In the genomic region with DNA sequence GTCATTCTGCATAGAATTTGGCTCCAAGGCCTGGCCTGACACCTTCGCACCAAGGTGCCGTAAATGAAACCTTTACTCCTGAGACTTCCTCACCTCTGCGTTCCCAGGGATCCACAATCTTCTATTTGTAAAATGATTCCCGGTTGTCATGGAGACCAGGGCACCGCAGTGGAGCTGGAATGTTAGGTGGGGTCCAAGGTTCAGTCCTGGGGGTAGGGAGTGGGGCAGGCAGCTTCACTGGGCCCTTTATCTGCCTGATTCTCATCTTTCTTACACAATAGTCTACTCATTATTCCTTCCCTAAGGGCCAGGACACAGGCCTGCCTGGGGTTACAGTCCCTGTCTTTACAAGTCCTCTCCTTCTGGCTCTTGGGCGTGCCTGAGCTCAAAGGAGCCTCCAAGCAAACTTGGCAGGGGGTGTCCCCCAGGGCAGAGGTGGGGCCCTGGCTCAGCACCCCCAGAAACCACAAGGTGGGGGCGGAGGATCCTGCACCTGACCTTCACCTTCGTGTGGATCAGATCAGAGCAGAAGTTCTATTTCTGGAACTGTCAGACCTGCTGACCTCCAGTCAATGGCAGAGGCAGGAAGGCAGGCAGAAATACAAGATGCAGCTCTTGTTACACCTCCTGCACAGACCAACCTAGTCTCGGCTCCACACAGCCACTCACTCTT, we compare ENCODE assay signal across 20 cellular contexts. TPM values are rescaled to one million over a fixed set of nuclear protein-coding genes. Genes with fewer than 3 reads are reported as not detected.
DNase-seq lines count a peak whose midpoint lies in the region; FAIRE-seq and TF ChIP-seq lines count a peak whose summit lies in the region.
"Had no signal": no experiment of that assay in that cellular context is flagged by ENCODE, and none has a peak within 500 bp of the region (broad histone marks: within the 10 kb centered on the region; RNA-seq: fewer than 3 reads in every experiment).

No MANE protein-coding gene starts in this region.

- no peak for TF ChIP-seq CTCF in colonic mucosa (IDR thresholded peaks at IDR 0.05)
- no peak for TF ChIP-seq CTCF in kidney (IDR thresholded peaks at IDR 0.05; ENCODE audit: borderline replicate concordance, extremely low read depth, insufficient read depth)

- peaks cover 10 to 34% (median 31%) of the 10 kb centered on the region in 10 experiments for H3K4me1 ChIP-seq in BLaER1 treated with 17β-estradiol and CSF1 and Interleukin-3, amounts not matched to agents 10 nM and 100 nM
- H3K4me1 ChIP-seq in colonic mucosa (no peaks in the 10 kb centered on the region), kidney (ENCODE audit: control insufficient read depth in 1 of 2, insufficient read depth in 1 of 2, low read depth in 1 of 2, low read length in 2 of 2) (peaks cover 9 to 13% of the 10 kb centered on the region in 2 donors)
- H3K4me1 ChIP-seq: HAP-1, parathyroid adenoma had no signal

- peaks cover 0 to 3% (median 0%) of the 10 kb centered on the region in 11 experiments; a peak in 2 of 22 replicates for H4K20me1 ChIP-seq in BLaER1 treated with 17β-estradiol and CSF1 and Interleukin-3, amounts not matched to agents 10 nM and 100 nM

- FAIRE-seq in HTR-8/SVneo (lab: Jason Lieb, UNC) (no peak), kidney (lab: Jason Lieb, UNC) (no peak)
- FAIRE-seq: astrocyte, GM12892 had no signal

- H3K9me3 ChIP-seq in BLaER1 treated with 17β-estradiol and CSF1 and Interleukin-3, amounts not matched to agents 10 nM and 100 nM (replicated peaks in 1 of 11), result no peaks in the 10 kb centered on the region; a peak in 1 of 22 replicates
- H3K9me3 ChIP-seq in colonic mucosa, result no peaks in the 10 kb centered on the region
- H3K9me3 ChIP-seq in kidney (ENCODE audit: control insufficient read depth in 1 of 2, low read length in 2 of 2), result no peaks in the 10 kb centered on the region
- H3K9me3 ChIP-seq: HAP-1 had no signal

- no peak overlapping the region for H3K4me3 ChIP-seq in BLaER1 treated with 17β-estradiol and CSF1 and Interleukin-3, amounts not matched to agents 10 nM and 100 nM
- H3K4me3 ChIP-seq in colonic mucosa (no peak overlapping the region), kidney (ENCODE audit: low read length in 2 of 2) (no peak overlapping the region)
- H3K4me3 ChIP-seq: HAP-1 had no signal

- intact Hi-C loops in colonic mucosa (cut with DNase I) (no loop called here), kidney (cut with DNase I) (no loop called here)

- DNase-seq in M059J (ENCODE audit: low read depth), result peak; percentile 64
- peak; percentile 65 for DNase-seq in colonic mucosa
- DNase-seq in mucosa of gallbladder (ENCODE audit: low spot score), result peak; percentile 84
- no peak for DNase-seq in NCI-H1105 treated with DMSO at 0.1 percent for 48 hours (lab: John Stamatoyannopoulos, UW)
- no peak for DNase-seq in DMS153 (lab: John Stamatoyannopoulos, UW)
- no peak for DNase-seq in HTR-8/SVneo (ENCODE audit: insufficient read length, low spot score)
- no peak for DNase-seq in kidney
- DNase-seq: DMS79 treated with DMSO at 0.1 percent for 48 hours; effector memory CD4-positive, alpha-beta T cell; glutamatergic neuron; left ventricle myocardium superior; NCI-H2029; T-cell had no signal

- H3K27ac ChIP-seq in BLaER1 treated with 17β-estradiol and CSF1 and Interleukin-3, amounts not matched to agents 10 nM and 100 nM, result no peak overlapping the region
- H3K27ac ChIP-seq in colonic mucosa (no peak overlapping the region), kidney (ENCODE audit: low read depth in 2 of 2, low read length in 2 of 2) (peak overlapping the region in 1 of 2 donors; percentile 80)
- H3K27ac ChIP-seq: parathyroid adenoma had no signal

- H3K27me3 ChIP-seq in BLaER1 treated with 17β-estradiol and CSF1 and Interleukin-3, amounts not matched to agents 10 nM and 100 nM, result peaks cover 0 to 5% (median 0%) of the 10 kb centered on the region in 11 experiments; a peak in 2 of 22 replicates
- H3K27me3 ChIP-seq in colonic mucosa, result no peaks in the 10 kb centered on the region

- no peak overlapping the region for H3K9ac ChIP-seq in BLaER1 treated with 17β-estradiol and CSF1 and Interleukin-3, amounts not matched to agents 10 nM and 100 nM
- H3K9ac ChIP-seq in colonic mucosa (ENCODE audit: low read depth in 2 of 2, low read length in 2 of 2) (no peak overlapping the region), kidney (ENCODE audit: low read length in 2 of 2) (no peak overlapping the region)
- H3K9ac ChIP-seq: parathyroid adenoma had no signal

- no peaks in the 10 kb centered on the region for H3K36me3 ChIP-seq in BLaER1 treated with 17β-estradiol and CSF1 and Interleukin-3, amounts not matched to agents 10 nM and 100 nM
- no peaks in the 10 kb centered on the region for H3K36me3 ChIP-seq in colonic mucosa
- H3K36me3 ChIP-seq in kidney (ENCODE audit: control insufficient read depth in 1 of 2, insufficient read depth in 2 of 2, low read length in 2 of 2), result no peaks in the 10 kb centered on the region
- H3K36me3 ChIP-seq: HAP-1 had no signal

- H3K4me2 ChIP-seq in BLaER1 treated with 17β-estradiol and CSF1 and Interleukin-3, amounts not matched to agents 10 nM and 100 nM, result peak overlapping the region in 7 of 11 experiments; percentile 36 to 78 (median 69); a peak in 10 of 22 replicates

RNA-seq across cellular contexts. Expression of a gene that starts 51.1 kb away (rescaled TPM):
- 13.1 and 20.5 TPM in 2 replicates for total RNA-seq in M059J (2014; rRNA removed; shearing (Covaris generic))
- total RNA-seq in colonic mucosa, result 10 to 100 TPM; 10.1 to 10.5 TPM
- 56.6 TPM for total RNA-seq in mucosa of gallbladder
- 32.6 TPM for total RNA-seq in kidney
- polyA plus RNA-seq in kidney (ENCODE audit: insufficient read depth, low read depth, low replicate concordance), result 11.6 TPM
- polyA plus RNA-seq: AG04450, IgD-negative memory B cell had no signal

Comparison
In these comparisons a context has a peak if more than half of its experiments do, and no peak if none do; other contexts are left out.
1. DNase-seq: peak in M059J (single experiment), colonic mucosa (single experiment) and mucosa of gallbladder (single experiment); none in NCI-H1105 treated with DMSO at 0.1 percent for 48 hours (single experiment), DMS153 (single experiment), HTR-8/SVneo (single experiment) and kidney (single experiment).